In genomic region chr17:77471984-77472836, GRCh38 we compare ENCODE assay signal across 1 cellular context.
TF ChIP-seq lines count a peak whose summit lies in the region.

No MANE protein-coding gene starts in this region.

TF ChIP-seq in HEK293, 187 proteins besides CTCF, POLR2A, EP300 and RAD21 (continued from another document):
- TF ChIP-seq, protein P1, sequence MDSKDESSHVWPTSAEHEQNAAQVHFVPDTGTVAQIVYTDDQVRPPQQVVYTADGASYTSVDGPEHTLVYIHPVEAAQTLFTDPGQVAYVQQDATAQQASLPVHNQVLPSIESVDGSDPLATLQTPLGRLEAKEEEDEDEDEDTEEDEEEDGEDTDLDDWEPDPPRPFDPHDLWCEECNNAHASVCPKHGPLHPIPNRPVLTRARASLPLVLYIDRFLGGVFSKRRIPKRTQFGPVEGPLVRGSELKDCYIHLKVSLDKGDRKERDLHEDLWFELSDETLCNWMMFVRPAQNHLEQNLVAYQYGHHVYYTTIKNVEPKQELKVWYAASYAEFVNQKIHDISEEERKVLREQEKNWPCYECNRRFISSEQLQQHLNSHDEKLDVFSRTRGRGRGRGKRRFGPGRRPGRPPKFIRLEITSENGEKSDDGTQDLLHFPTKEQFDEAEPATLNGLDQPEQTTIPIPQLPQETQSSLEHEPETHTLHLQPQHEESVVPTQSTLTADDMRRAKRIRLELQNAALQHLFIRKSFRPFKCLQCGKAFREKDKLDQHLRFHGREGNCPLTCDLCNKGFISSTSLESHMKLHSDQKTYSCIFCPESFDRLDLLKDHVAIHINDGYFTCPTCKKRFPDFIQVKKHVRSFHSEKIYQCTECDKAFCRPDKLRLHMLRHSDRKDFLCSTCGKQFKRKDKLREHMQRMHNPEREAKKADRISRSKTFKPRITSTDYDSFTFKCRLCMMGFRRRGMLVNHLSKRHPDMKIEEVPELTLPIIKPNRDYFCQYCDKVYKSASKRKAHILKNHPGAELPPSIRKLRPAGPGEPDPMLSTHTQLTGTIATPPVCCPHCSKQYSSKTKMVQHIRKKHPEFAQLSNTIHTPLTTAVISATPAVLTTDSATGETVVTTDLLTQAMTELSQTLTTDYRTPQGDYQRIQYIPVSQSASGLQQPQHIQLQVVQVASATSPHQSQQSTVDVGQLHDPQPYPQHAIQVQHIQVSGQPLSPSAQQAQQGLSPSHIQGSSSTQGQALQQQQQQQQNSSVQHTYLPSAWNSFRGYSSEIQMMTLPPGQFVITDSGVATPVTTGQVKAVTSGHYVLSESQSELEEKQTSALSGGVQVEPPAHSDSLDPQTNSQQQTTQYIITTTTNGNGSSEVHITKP (tag by site-specific recombination; IDR thresholded peaks at IDR 0.05) = peak; percentile 57
- no peak for TF ChIP-seq ZNF660 (tag by site-specific recombination; IDR thresholded peaks at IDR 0.05)
- TF ChIP-seq ZNF76 (tag by site-specific recombination; IDR thresholded peaks at IDR 0.05; ENCODE audit: borderline replicate concordance, low read depth) = no peak
- TF ChIP-seq GLIS1 (tag by site-specific recombination; IDR thresholded peaks at IDR 0.05) = peak; percentile 56
- no peak for TF ChIP-seq TSHZ1 (tag by site-specific recombination; IDR thresholded peaks at IDR 0.05; ENCODE audit: borderline replicate concordance)
- no peak for TF ChIP-seq ZNF830 (tag by site-specific recombination; IDR thresholded peaks at IDR 0.05; ENCODE audit: low read depth)
- peak; percentile 95 for TF ChIP-seq ZBTB48 (tag by site-specific recombination; IDR thresholded peaks at IDR 0.05)
- TF ChIP-seq, protein P2, sequence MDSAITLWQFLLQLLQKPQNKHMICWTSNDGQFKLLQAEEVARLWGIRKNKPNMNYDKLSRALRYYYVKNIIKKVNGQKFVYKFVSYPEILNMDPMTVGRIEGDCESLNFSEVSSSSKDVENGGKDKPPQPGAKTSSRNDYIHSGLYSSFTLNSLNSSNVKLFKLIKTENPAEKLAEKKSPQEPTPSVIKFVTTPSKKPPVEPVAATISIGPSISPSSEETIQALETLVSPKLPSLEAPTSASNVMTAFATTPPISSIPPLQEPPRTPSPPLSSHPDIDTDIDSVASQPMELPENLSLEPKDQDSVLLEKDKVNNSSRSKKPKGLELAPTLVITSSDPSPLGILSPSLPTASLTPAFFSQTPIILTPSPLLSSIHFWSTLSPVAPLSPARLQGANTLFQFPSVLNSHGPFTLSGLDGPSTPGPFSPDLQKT (IDR thresholded peaks at IDR 0.05; ENCODE audit: borderline replicate concordance, low read depth, low read length) = no peak
- 0 out of 2 replicates have a peak, but pooled peaks have one; percentile 13 for TF ChIP-seq ZNF366 (tag by site-specific recombination; conservative IDR thresholded peaks at IDR 0.05)
- TF ChIP-seq, protein P3, sequence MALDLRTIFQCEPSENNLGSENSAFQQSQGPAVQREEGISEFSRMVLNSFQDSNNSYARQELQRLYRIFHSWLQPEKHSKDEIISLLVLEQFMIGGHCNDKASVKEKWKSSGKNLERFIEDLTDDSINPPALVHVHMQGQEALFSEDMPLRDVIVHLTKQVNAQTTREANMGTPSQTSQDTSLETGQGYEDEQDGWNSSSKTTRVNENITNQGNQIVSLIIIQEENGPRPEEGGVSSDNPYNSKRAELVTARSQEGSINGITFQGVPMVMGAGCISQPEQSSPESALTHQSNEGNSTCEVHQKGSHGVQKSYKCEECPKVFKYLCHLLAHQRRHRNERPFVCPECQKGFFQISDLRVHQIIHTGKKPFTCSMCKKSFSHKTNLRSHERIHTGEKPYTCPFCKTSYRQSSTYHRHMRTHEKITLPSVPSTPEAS (tag by site-specific recombination; IDR thresholded peaks at IDR 0.05) = no peak
- TF ChIP-seq, protein P4, sequence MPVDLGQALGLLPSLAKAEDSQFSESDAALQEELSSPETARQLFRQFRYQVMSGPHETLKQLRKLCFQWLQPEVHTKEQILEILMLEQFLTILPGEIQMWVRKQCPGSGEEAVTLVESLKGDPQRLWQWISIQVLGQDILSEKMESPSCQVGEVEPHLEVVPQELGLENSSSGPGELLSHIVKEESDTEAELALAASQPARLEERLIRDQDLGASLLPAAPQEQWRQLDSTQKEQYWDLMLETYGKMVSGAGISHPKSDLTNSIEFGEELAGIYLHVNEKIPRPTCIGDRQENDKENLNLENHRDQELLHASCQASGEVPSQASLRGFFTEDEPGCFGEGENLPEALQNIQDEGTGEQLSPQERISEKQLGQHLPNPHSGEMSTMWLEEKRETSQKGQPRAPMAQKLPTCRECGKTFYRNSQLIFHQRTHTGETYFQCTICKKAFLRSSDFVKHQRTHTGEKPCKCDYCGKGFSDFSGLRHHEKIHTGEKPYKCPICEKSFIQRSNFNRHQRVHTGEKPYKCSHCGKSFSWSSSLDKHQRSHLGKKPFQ (tag by site-specific recombination; IDR thresholded peaks at IDR 0.05) = 0 out of 2 replicates have a peak, but pooled peaks have one; percentile 47
- TF ChIP-seq TCF7L2 (IDR thresholded peaks at IDR 0.05; ENCODE audit: borderline replicate concordance, low read depth, low read length) = no peak
- peak; percentile 64 for TF ChIP-seq ZIC2 (tag by site-specific recombination; IDR thresholded peaks at IDR 0.05)
- peak; percentile 53; the same call in 1 of the 2 replicates for TF ChIP-seq ZNF600 (tag by site-specific recombination; IDR thresholded peaks at IDR 0.05)
- no peak for TF ChIP-seq KLF16 (tag by site-specific recombination; IDR thresholded peaks at IDR 0.05)
- TF ChIP-seq ZEB2 (tag by site-specific recombination; IDR thresholded peaks at IDR 0.05) = no peak
- TF ChIP-seq ZNF544 (tag by site-specific recombination; IDR thresholded peaks at IDR 0.05) = no peak
- TF ChIP-seq PRDM1 (tag by site-specific recombination; IDR thresholded peaks at IDR 0.05) = peak; percentile 8; the same call in 1 of the 2 replicates
- no peak for TF ChIP-seq ZNF404 (tag by site-specific recombination; IDR thresholded peaks at IDR 0.05)
- peak; percentile 17; the same call in 1 of the 2 replicates for TF ChIP-seq ZFHX2 (tag by site-specific recombination; conservative IDR thresholded peaks at IDR 0.05)
- no peak for TF ChIP-seq ZNF16 (tag by site-specific recombination; IDR thresholded peaks at IDR 0.05; ENCODE audit: low read depth)
- TF ChIP-seq ZBTB49 (tag by site-specific recombination; IDR thresholded peaks at IDR 0.05; ENCODE audit: low read depth) = no peak
- peak; percentile 33 for TF ChIP-seq ZNF585B (tag by site-specific recombination; IDR thresholded peaks at IDR 0.05)
- no peak for TF ChIP-seq GLI2 (tag by site-specific recombination; IDR thresholded peaks at IDR 0.05; ENCODE audit: borderline replicate concordance, low read depth)
- TF ChIP-seq, protein P5, sequence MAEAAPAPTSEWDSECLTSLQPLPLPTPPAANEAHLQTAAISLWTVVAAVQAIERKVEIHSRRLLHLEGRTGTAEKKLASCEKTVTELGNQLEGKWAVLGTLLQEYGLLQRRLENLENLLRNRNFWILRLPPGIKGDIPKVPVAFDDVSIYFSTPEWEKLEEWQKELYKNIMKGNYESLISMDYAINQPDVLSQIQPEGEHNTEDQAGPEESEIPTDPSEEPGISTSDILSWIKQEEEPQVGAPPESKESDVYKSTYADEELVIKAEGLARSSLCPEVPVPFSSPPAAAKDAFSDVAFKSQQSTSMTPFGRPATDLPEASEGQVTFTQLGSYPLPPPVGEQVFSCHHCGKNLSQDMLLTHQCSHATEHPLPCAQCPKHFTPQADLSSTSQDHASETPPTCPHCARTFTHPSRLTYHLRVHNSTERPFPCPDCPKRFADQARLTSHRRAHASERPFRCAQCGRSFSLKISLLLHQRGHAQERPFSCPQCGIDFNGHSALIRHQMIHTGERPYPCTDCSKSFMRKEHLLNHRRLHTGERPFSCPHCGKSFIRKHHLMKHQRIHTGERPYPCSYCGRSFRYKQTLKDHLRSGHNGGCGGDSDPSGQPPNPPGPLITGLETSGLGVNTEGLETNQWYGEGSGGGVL (tag by site-specific recombination; IDR thresholded peaks at IDR 0.05) = peak; percentile 42; the same call in 1 of the 2 replicates
- no peak for TF ChIP-seq ZNF280C (tag by site-specific recombination; IDR thresholded peaks at IDR 0.05)
- TF ChIP-seq ZBTB17 (tag by site-specific recombination; IDR thresholded peaks at IDR 0.05) = peak; percentile 83
- no peak for TF ChIP-seq ZSCAN30 (tag by site-specific recombination; IDR thresholded peaks at IDR 0.05)
- no peak for TF ChIP-seq ZBTB20 (tag by site-specific recombination; IDR thresholded peaks at IDR 0.05)
